In the genomic region with DNA sequence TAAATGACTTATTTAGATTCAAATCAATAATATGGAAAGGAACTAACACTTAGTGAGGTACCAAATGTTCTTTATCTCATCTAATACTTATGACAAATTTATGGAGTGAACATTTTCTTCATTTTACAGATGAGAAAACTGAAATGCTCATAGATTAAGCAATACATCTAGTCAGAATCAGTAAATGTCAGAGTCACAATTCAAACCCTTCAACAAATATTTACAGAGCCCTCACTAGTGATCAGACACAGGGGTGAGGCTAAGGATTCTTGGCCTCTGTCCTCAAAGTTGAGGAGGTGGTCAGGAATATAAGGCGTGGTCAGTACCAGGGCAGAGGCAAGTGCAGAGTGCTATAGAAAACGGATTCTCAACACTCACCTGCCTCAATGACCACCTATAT, we compare ENCODE assay signal across 29 cellular contexts. TPM values are rescaled to one million over a fixed set of nuclear protein-coding genes. Genes with fewer than 3 reads are reported as not detected.
DNase-seq lines count a peak whose midpoint lies in the region; ATAC-seq, FAIRE-seq and TF ChIP-seq lines count a peak whose summit lies in the region.
"Had no signal": no experiment of that assay in that cellular context is flagged by ENCODE, and none has a peak within 500 bp of the region (broad histone marks: within the 10 kb centered on the region; RNA-seq: fewer than 3 reads in every experiment).

No MANE protein-coding gene starts in this region.

- H4K20me1 ChIP-seq in astrocyte (ENCODE audit: insufficient read depth, low read length): no peaks in the 10 kb centered on the region
- no peaks in the 10 kb centered on the region for H4K20me1 ChIP-seq in HepG2 (ENCODE audit: insufficient read depth, low read length)
- H4K20me1 ChIP-seq in osteoblast (ENCODE audit: insufficient read depth, low read length): no peaks in the 10 kb centered on the region
- H4K20me1 ChIP-seq: BLaER1 had no signal

- no peak overlapping the region for H3K27ac Mint-ChIP-seq in astrocyte (ENCODE audit: unreplicated experiment)
- H3K27ac Mint-ChIP-seq: CD14-positive monocyte; CD4-positive, alpha-beta memory T cell; CD4-positive, CD25-positive, alpha-beta regulatory T cell; CD8-positive, alpha-beta memory T cell had no signal

- in situ Hi-C loops in HepG2 (cut with HindIII; ENCODE audit: extremely low pct_ligation_motif_present, low pct_unique_long_range_greater_than_20kb): loop anchor here (25.0 kb wide), 1 partner anchor 448 kb away; no protein-coding TSS in a partner anchor

- POLR2A ChIA-PET in HepG2 (lab: Yijun Ruan, JAX): no interaction called here

- H3K4me3 Mint-ChIP-seq in astrocyte (ENCODE audit: unreplicated experiment): no peak overlapping the region
- H3K4me3 Mint-ChIP-seq: CD14-positive monocyte; CD4-positive, alpha-beta memory T cell; CD4-positive, CD25-positive, alpha-beta regulatory T cell; CD8-positive, alpha-beta memory T cell had no signal

- H3K36me3 ChIP-seq in astrocyte (ENCODE audit: insufficient read depth, low read length) (no peaks in the 10 kb centered on the region), HepG2 (replicated peaks in 1 of 2; ENCODE audit: control insufficient read depth in 1 of 2, insufficient read depth in 2 of 2, low read length in 2 of 2) (no peaks in the 10 kb centered on the region), testis (ENCODE audit: low read depth, missing control alignments) (no peaks in the 10 kb centered on the region), osteoblast (ENCODE audit: insufficient read depth, low read length) (no peaks in the 10 kb centered on the region)
- H3K36me3 ChIP-seq: BE2C, BLaER1 had no signal

- no peak for TF ChIP-seq POLR2A in HepG2 (IDR thresholded peaks at IDR 0.05; ENCODE audit: insufficient read depth in 1 of 2, low read depth in 2 of 2, low read length in 2 of 2)
- no peak for TF ChIP-seq POLR2A in testis (IDR thresholded peaks at IDR 0.05)

- ATAC-seq in left lobe of liver (peak; percentile 20), HepG2 (no peak), GM21576 (IDR thresholded peaks at IDR 0.05; ENCODE audit: unreplicated experiment) (no peak)
- ATAC-seq: GM12878 had no signal

- no peaks in the 10 kb centered on the region for H3K27me3 ChIP-seq in astrocyte (ENCODE audit: insufficient read depth, low read length)
- no peaks in the 10 kb centered on the region for H3K27me3 ChIP-seq in HepG2 (ENCODE audit: control insufficient read depth in 1 of 2, insufficient read depth in 2 of 2, low read length in 2 of 2)
- no peaks in the 10 kb centered on the region for H3K27me3 ChIP-seq in testis
- H3K27me3 ChIP-seq in osteoblast (ENCODE audit: insufficient read depth, low read length): no peaks in the 10 kb centered on the region
- H3K27me3 ChIP-seq: BLaER1 had no signal

- BruUV-seq in HepG2 (replicated peaks; lab: Mats Ljungman, UMichigan): no TSS peak

- 78% methylated on average over 2 of the region's 2 CpGs for WGBS in HepG2 (ENCODE audit: low lambda C conversion rate)
- 91 to 94% methylated on average over 2 of the region's 2 CpGs for WGBS in testis, 2 donors

- peaks cover 6% of the 10 kb centered on the region for H3K9me3 Mint-ChIP-seq in astrocyte (ENCODE audit: unreplicated experiment)

- DNase-seq in astrocyte (ENCODE audit: low read depth) (no peak), left lobe of liver (ENCODE audit: low spot score) (no peak), HepG2 (ENCODE audit: low spot score) (no peak), NCI-H774 (lab: John Stamatoyannopoulos, UW) (no peak), testis (no peak), osteoblast (ENCODE audit: insufficient read length, low spot score, missing footprints) (no peak)
- DNase-seq: 8988T; ACHN; BE2C; C1 segment of cervical spinal cord; CD4-positive, alpha-beta memory T cell; CD4-positive, CD25-positive, alpha-beta regulatory T cell; CD8-positive, alpha-beta memory T cell; COR-L47; DMS 273 treated with DMSO at 0.1 percent for 48 hours; DMS153; DMS53; DMS79; DND-41; EL; GDM1 had no signal

- no peaks in the 10 kb centered on the region for H3K36me3 Mint-ChIP-seq in astrocyte (ENCODE audit: low read depth, unreplicated experiment)
- H3K36me3 Mint-ChIP-seq: CD14-positive monocyte; CD4-positive, CD25-positive, alpha-beta regulatory T cell had no signal

- H3K9ac ChIP-seq in astrocyte (ENCODE audit: low read length) (no peak overlapping the region), HepG2 (ENCODE audit: insufficient read depth, low read depth, low read length) (no peak overlapping the region)
- H3K9ac ChIP-seq: BLaER1 had no signal

- H3K79me2 ChIP-seq in astrocyte (ENCODE audit: insufficient read depth, low read length): no peaks in the 10 kb centered on the region
- no peaks in the 10 kb centered on the region for H3K79me2 ChIP-seq in HepG2 (ENCODE audit: insufficient read depth, low read length)
- no peaks in the 10 kb centered on the region for H3K79me2 ChIP-seq in osteoblast (ENCODE audit: insufficient read depth, low read length)

- no peak for TF ChIP-seq RAD21 in HepG2 (CRISPR knock-in tag; IDR thresholded peaks at IDR 0.05)

- FAIRE-seq in astrocyte (lab: Jason Lieb, UNC): peak; percentile 34
- FAIRE-seq in HepG2 (lab: Jason Lieb, UNC): no peak
- FAIRE-seq: A204.1, GM12878, GM12892, GM18507 had no signal

- no peak overlapping the region for H3K27ac ChIP-seq in astrocyte (ENCODE audit: low read depth, low read length)
- no peak overlapping the region for H3K27ac ChIP-seq in HepG2 (ENCODE audit: extremely low read length, insufficient read depth, low read length)
- H3K27ac ChIP-seq in testis: no peak overlapping the region
- no peak overlapping the region for H3K27ac ChIP-seq in osteoblast (ENCODE audit: low read depth, low read length)
- H3K27ac ChIP-seq: BLaER1 had no signal

- no peaks in the 10 kb centered on the region for H3K27me3 Mint-ChIP-seq in astrocyte (ENCODE audit: low read depth, unreplicated experiment)

- H2AFZ ChIP-seq in astrocyte (ENCODE audit: low read depth, low read length) (no peak overlapping the region), HepG2 (ENCODE audit: low read length) (no peak overlapping the region), osteoblast (ENCODE audit: low read length) (no peak overlapping the region)

- no peaks in the 10 kb centered on the region for H3K4me1 Mint-ChIP-seq in astrocyte (ENCODE audit: low read depth, unreplicated experiment)
- H3K4me1 Mint-ChIP-seq: CD14-positive monocyte; CD4-positive, alpha-beta memory T cell; CD4-positive, CD25-positive, alpha-beta regulatory T cell; CD8-positive, alpha-beta memory T cell had no signal

- H3K9me3 ChIP-seq in astrocyte (ENCODE audit: insufficient read depth, low read depth, low read length) (peaks cover 5% of the 10 kb centered on the region), HepG2 (ENCODE audit: low read length) (0 out of 2 replicates have a peak, but pooled peaks cover 8% of the 10 kb centered on the region), testis (no peaks in the 10 kb centered on the region), osteoblast (ENCODE audit: low read depth, low read length) (peaks cover 2% of the 10 kb centered on the region)
- H3K9me3 ChIP-seq: BE2C had no signal

- no peak overlapping the region for H3K4me3 ChIP-seq in astrocyte (ENCODE audit: insufficient read depth, low read depth, low read length)
- H3K4me3 ChIP-seq in HepG2 (replicated peaks in 1 of 3; ENCODE audit: insufficient read depth in 1 of 3, low read depth in 2 of 3, low read length in 3 of 3): no peak overlapping the region
- no peak overlapping the region for H3K4me3 ChIP-seq in testis
- H3K4me3 ChIP-seq in osteoblast (ENCODE audit: insufficient read depth, low read length): no peak overlapping the region
- H3K4me3 ChIP-seq: BLaER1, GM12878 had no signal

- H3K4me1 ChIP-seq in astrocyte (ENCODE audit: insufficient read depth, low read length) (no peaks in the 10 kb centered on the region), HepG2 (ENCODE audit: insufficient read depth, low read length) (peaks cover 18% of the 10 kb centered on the region), testis (no peaks in the 10 kb centered on the region), osteoblast (ENCODE audit: insufficient read depth, low read length) (peaks cover 17% of the 10 kb centered on the region)
- H3K4me1 ChIP-seq: BE2C, BLaER1 had no signal

- TF ChIP-seq CTCF in astrocyte (IDR thresholded peaks at IDR 0.05; ENCODE audit: insufficient read depth, low read depth, low read length): no peak
- TF ChIP-seq CTCF in HepG2 (CRISPR knock-in tag; IDR thresholded peaks at IDR 0.05): no peak
- TF ChIP-seq CTCF in testis (IDR thresholded peaks at IDR 0.05): no peak
- no peak for TF ChIP-seq CTCF in osteoblast (IDR thresholded peaks at IDR 0.05; ENCODE audit: extremely low read depth, low read depth, low read length)

- TF ChIP-seq EP300 in HepG2 (IDR thresholded peaks at IDR 0.05; ENCODE audit: low read depth in 2 of 2, low read length in 2 of 2) (no peak), HepG2 (CRISPR knock-in tag; IDR thresholded peaks at IDR 0.05; ENCODE audit: borderline replicate concordance) (no peak)

- H3K4me2 ChIP-seq in astrocyte (ENCODE audit: low read length): no peak overlapping the region
- H3K4me2 ChIP-seq in HepG2 (ENCODE audit: low read depth, low read length): no peak overlapping the region
- H3K4me2 ChIP-seq in osteoblast (ENCODE audit: insufficient read depth, low read length): no peak overlapping the region
- H3K4me2 ChIP-seq: BLaER1 had no signal

- intact Hi-C loops in HepG2 (cut with micrococcal nuclease; ENCODE audit: unreplicated experiment): no loop called here
- intact Hi-C loops in testis (cut with DNase I; ENCODE audit: low total_unique reads): no loop called here

- CTCF ChIA-PET in HepG2 (lab: Yijun Ruan, JAX; ENCODE audit: low intra/inter-chr PET ratio, low total read pairs): no interaction called here

RNA-seq across cellular contexts. Expression of a gene that starts 29.5 kb away (rescaled TPM):
- total RNA-seq in astrocyte (30.2 and 32.0 TPM in 2 replicates), left lobe of liver (10.3 TPM), HepG2 (2016; rRNA removed; fragmentation: Illumina TruSeq; extraction: Trizol) (29.5 and 52.6 TPM in 2 replicates), testis (10 to 100 TPM; 11.8 to 12.9 TPM), osteoblast (33.6 and 38.4 TPM in 2 replicates)
- total RNA-seq in HepG2 (2016; cell fraction: cytosol; rRNA removed; fragmentation: Illumina TruSeq; extraction: Trizol; ENCODE audit: low read depth): 31.9 and 35.6 TPM in 2 replicates
- 27.5 and 50.9 TPM in 2 replicates for total RNA-seq in HepG2 (2016; cell fraction: insoluble cytoplasmic fraction; rRNA removed; fragmentation: Illumina TruSeq; extraction: Trizol)
- 31.2 TPM in 2 replicates for total RNA-seq in HepG2 (2016; cell fraction: membrane; rRNA removed; fragmentation: Illumina TruSeq; extraction: Trizol)
- 68.6 and 68.7 TPM in 2 replicates for total RNA-seq in HepG2 (2016; cell fraction: nucleus; rRNA removed; fragmentation: Illumina TruSeq; extraction: Trizol)
- polyA plus RNA-seq in HepG2 (2011; rRNA removed) (60.8 and 66.4 TPM in 2 replicates), testis (ENCODE audit: insufficient read depth, low read depth, low replicate concordance) (5.3 TPM)
- polyA plus RNA-seq in HepG2 (2011; cell fraction: cytosol; rRNA removed): 47.7 and 50.6 TPM in 2 replicates
- 32.8 and 34.4 TPM in 2 replicates for polyA plus RNA-seq in HepG2 (2011; cell fraction: nucleus; rRNA removed)
- 36.1 and 38.1 TPM in 2 replicates for polyA plus RNA-seq in HepG2 (2012)
- polyA plus RNA-seq in HepG2 (2016; cell fraction: cytosol; fragmentation: Illumina TruSeq; extraction: Trizol; ENCODE audit: low read depth): 6.9 and 7.3 TPM in 2 replicates
- polyA plus RNA-seq in HepG2 (2016; cell fraction: insoluble cytoplasmic fraction; fragmentation: Illumina TruSeq; extraction: Trizol; ENCODE audit: low read depth): 20.7 and 24.7 TPM in 2 replicates
- 10.7 and 11.5 TPM in 2 replicates for polyA plus RNA-seq in HepG2 (2016; cell fraction: membrane; fragmentation: Illumina TruSeq; extraction: Trizol; ENCODE audit: low read depth)
- polyA plus RNA-seq in HepG2 (2016; cell fraction: nucleus; fragmentation: Illumina TruSeq; extraction: Trizol; ENCODE audit: insufficient read depth, low read depth): 62.9 and 65.1 TPM in 2 replicates
- polyA minus RNA-seq in HepG2 (2011; rRNA and poly(A)+ RNA removed; ENCODE audit: low replicate concordance): 13.2 and 89.5 TPM in 2 replicates
- 71.8 and 79.4 TPM in 2 replicates for polyA minus RNA-seq in HepG2 (2011; cell fraction: cytosol; rRNA and poly(A)+ RNA removed)
- 74.4 and 82.4 TPM in 2 replicates for polyA minus RNA-seq in HepG2 (2011; cell fraction: nucleus; rRNA and poly(A)+ RNA removed)

RNA-seq across cellular contexts. Expression of a gene that starts 54.8 kb away (rescaled TPM):
- not detected in 2 replicates for total RNA-seq in astrocyte
- total RNA-seq in left lobe of liver: 119 TPM
- 4.6 and 7.9 TPM in 2 replicates for total RNA-seq in HepG2 (2016; rRNA removed; fragmentation: Illumina TruSeq; extraction: Trizol)
- 2.6 and 5.4 TPM in 2 replicates for total RNA-seq in HepG2 (2016; cell fraction: cytosol; rRNA removed; fragmentation: Illumina TruSeq; extraction: Trizol; ENCODE audit: low read depth)
- total RNA-seq in HepG2 (2016; cell fraction: insoluble cytoplasmic fraction; rRNA removed; fragmentation: Illumina TruSeq; extraction: Trizol): 4.1 and 7.2 TPM in 2 replicates
- total RNA-seq in HepG2 (2016; cell fraction: membrane; rRNA removed; fragmentation: Illumina TruSeq; extraction: Trizol): 6.9 and 7.7 TPM in 2 replicates
- total RNA-seq in HepG2 (2016; cell fraction: nucleus; rRNA removed; fragmentation: Illumina TruSeq; extraction: Trizol): 5.3 and 6.5 TPM in 2 replicates
- polyA plus RNA-seq in HepG2 (2011; rRNA removed): 3.2 and 3.6 TPM in 2 replicates
- 2.2 and 3.7 TPM in 2 replicates for polyA plus RNA-seq in HepG2 (2011; cell fraction: cytosol; rRNA removed)
- 1.9 and 2.6 TPM in 2 replicates for polyA plus RNA-seq in HepG2 (2011; cell fraction: nucleus; rRNA removed)
- polyA plus RNA-seq in HepG2 (2012): 3.9 and 8.5 TPM in 2 replicates
- 1.9 and 2.1 TPM in 2 replicates for polyA plus RNA-seq in HepG2 (2016; cell fraction: cytosol; fragmentation: Illumina TruSeq; extraction: Trizol; ENCODE audit: low read depth)
- polyA plus RNA-seq in HepG2 (2016; cell fraction: insoluble cytoplasmic fraction; fragmentation: Illumina TruSeq; extraction: Trizol; ENCODE audit: low read depth): 3.3 and 4.2 TPM in 2 replicates
- 3.1 and 5.1 TPM in 2 replicates for polyA plus RNA-seq in HepG2 (2016; cell fraction: membrane; fragmentation: Illumina TruSeq; extraction: Trizol; ENCODE audit: low read depth)
- polyA plus RNA-seq in HepG2 (2016; cell fraction: nucleus; fragmentation: Illumina TruSeq; extraction: Trizol; ENCODE audit: insufficient read depth, low read depth): 3.9 and 4.6 TPM in 2 replicates
- polyA minus RNA-seq in HepG2 (2011; rRNA and poly(A)+ RNA removed; ENCODE audit: low replicate concordance): 0.35 and 2.7 TPM in 2 replicates
- 2.3 and 3.3 TPM in 2 replicates for polyA minus RNA-seq in HepG2 (2011; cell fraction: cytosol; rRNA and poly(A)+ RNA removed)
- polyA minus RNA-seq in HepG2 (2011; cell fraction: nucleus; rRNA and poly(A)+ RNA removed): 6.1 and 8.1 TPM in 2 replicates
- 10 to 100 TPM in 1 of 2 donors, 1 to 10 TPM in 1; 3.8 to 18.0 TPM for total RNA-seq in testis
- 6.8 TPM for polyA plus RNA-seq in testis (ENCODE audit: insufficient read depth, low read depth, low replicate concordance)
- 7.2 and 9.7 TPM in 2 replicates for total RNA-seq in osteoblast
- total RNA-seq: CD8-positive, alpha-beta memory T cell; G401 had no signal
- polyA plus RNA-seq: CD14-positive monocyte; CD8-positive, alpha-beta memory T cell had no signal

RNA-seq across cellular contexts. Expression of a gene that starts 54.9 kb away (rescaled TPM):
- total RNA-seq in astrocyte: not detected in 2 replicates
- total RNA-seq in left lobe of liver: 374 TPM
- 18.8 and 24.1 TPM in 2 replicates for total RNA-seq in HepG2 (2016; rRNA removed; fragmentation: Illumina TruSeq; extraction: Trizol)
- total RNA-seq in HepG2 (2016; cell fraction: cytosol; rRNA removed; fragmentation: Illumina TruSeq; extraction: Trizol; ENCODE audit: low read depth): 3.8 and 4.2 TPM in 2 replicates
- total RNA-seq in HepG2 (2016; cell fraction: insoluble cytoplasmic fraction; rRNA removed; fragmentation: Illumina TruSeq; extraction: Trizol): 20.1 and 22.9 TPM in 2 replicates
- total RNA-seq in HepG2 (2016; cell fraction: membrane; rRNA removed; fragmentation: Illumina TruSeq; extraction: Trizol): 9.9 and 10.6 TPM in 2 replicates
- 12.4 and 16.0 TPM in 2 replicates for total RNA-seq in HepG2 (2016; cell fraction: nucleus; rRNA removed; fragmentation: Illumina TruSeq; extraction: Trizol)
- polyA plus RNA-seq in HepG2 (2011; rRNA removed): 11.4 and 13.8 TPM in 2 replicates
- polyA plus RNA-seq in HepG2 (2011; cell fraction: cytosol; rRNA removed): 7.9 and 9.3 TPM in 2 replicates
- polyA plus RNA-seq in HepG2 (2011; cell fraction: nucleus; rRNA removed): 9.9 and 17.2 TPM in 2 replicates
- polyA plus RNA-seq in HepG2 (2012): 17.3 and 29.7 TPM in 2 replicates
- polyA plus RNA-seq in HepG2 (2016; cell fraction: cytosol; fragmentation: Illumina TruSeq; extraction: Trizol; ENCODE audit: low read depth): 4.8 and 5.9 TPM in 2 replicates
- 24.9 and 32.3 TPM in 2 replicates for polyA plus RNA-seq in HepG2 (2016; cell fraction: insoluble cytoplasmic fraction; fragmentation: Illumina TruSeq; extraction: Trizol; ENCODE audit: low read depth)
- polyA plus RNA-seq in HepG2 (2016; cell fraction: membrane; fragmentation: Illumina TruSeq; extraction: Trizol; ENCODE audit: low read depth): 7.8 and 10.1 TPM in 2 replicates
- polyA plus RNA-seq in HepG2 (2016; cell fraction: nucleus; fragmentation: Illumina TruSeq; extraction: Trizol; ENCODE audit: insufficient read depth, low read depth): 41.7 and 45.7 TPM in 2 replicates
- 8.8 TPM in 1 of 2 replicates, not detected in the other for polyA minus RNA-seq in HepG2 (2011; rRNA and poly(A)+ RNA removed; ENCODE audit: low replicate concordance)
- 3.7 and 5.3 TPM in 2 replicates for polyA minus RNA-seq in HepG2 (2011; cell fraction: cytosol; rRNA and poly(A)+ RNA removed)
- polyA minus RNA-seq in HepG2 (2011; cell fraction: nucleus; rRNA and poly(A)+ RNA removed): 18.4 and 18.5 TPM in 2 replicates
- 10 to 100 TPM; 10.1 to 12.0 TPM for total RNA-seq in testis
- 10.1 TPM for polyA plus RNA-seq in testis (ENCODE audit: insufficient read depth, low read depth, low replicate concordance)
- total RNA-seq in osteoblast: 8.3 and 12.1 TPM in 2 replicates
- total RNA-seq: CD4-positive, alpha-beta memory T cell; CD4-positive, CD25-positive, alpha-beta regulatory T cell; CD8-positive, alpha-beta memory T cell; G401; GM12878 had no signal
- polyA plus RNA-seq: CD14-positive monocyte; CD4-positive, alpha-beta memory T cell; CD4-positive, CD25-positive, alpha-beta regulatory T cell; CD8-positive, alpha-beta memory T cell; GM12878 had no signal

Comparison
In these comparisons a context has a peak if more than half of its experiments do, and no peak if none do; other contexts are left out.
1. RNA of a gene that starts 54.9 kb away (total RNA-seq): 374 TPM in left lobe of liver (single experiment); 3.8 to 24.1 TPM in HepG2, 10.1 to 12.0 TPM in testis, 8.3 to 12.1 TPM in osteoblast and not detected in astrocyte; every median in the first group is over 10 times any median in the second.